In the genomic region with DNA sequence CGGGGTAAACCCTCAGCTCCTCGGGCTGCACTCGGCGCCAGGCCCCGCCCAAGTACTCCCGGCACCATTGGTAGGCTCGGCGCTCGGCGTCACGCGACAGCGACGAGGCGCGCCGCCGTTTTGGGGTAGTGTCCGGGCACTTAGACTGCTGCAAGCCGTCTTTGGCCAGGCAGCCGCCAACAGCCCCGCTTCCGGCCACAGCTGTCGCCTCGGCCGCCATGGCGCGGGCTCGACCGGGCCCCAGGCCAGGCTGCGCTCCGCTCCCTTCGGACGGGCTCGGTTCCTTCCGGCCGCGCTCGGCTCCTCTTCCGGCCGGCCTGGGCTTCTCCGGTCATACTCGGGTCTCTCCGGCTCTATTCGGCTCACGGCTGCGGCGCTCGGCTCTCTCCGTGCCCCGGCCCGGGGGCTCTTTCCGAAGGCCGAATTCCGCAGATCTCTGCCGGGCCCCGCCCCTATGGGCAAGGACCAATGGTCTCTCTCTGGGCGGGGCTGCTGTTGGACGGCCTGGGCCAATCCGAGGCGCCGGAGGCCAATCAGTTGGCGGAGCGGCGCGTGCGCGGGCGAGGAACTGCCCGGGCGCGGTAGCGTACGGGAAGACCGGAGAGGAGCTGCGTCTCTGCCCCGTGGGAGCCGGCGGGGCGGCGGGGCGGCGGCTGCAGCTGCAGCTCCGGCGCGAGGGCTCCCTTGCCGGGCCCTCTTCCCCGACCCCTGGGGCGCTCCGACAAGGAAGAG, we compare ENCODE assay signal across 8 cellular contexts. TPM values are rescaled to one million over a fixed set of nuclear protein-coding genes. Genes with fewer than 3 reads are reported as not detected.
DNase-seq lines count a peak whose midpoint lies in the region; ATAC-seq and TF ChIP-seq lines count a peak whose summit lies in the region.

A gene with protein sequence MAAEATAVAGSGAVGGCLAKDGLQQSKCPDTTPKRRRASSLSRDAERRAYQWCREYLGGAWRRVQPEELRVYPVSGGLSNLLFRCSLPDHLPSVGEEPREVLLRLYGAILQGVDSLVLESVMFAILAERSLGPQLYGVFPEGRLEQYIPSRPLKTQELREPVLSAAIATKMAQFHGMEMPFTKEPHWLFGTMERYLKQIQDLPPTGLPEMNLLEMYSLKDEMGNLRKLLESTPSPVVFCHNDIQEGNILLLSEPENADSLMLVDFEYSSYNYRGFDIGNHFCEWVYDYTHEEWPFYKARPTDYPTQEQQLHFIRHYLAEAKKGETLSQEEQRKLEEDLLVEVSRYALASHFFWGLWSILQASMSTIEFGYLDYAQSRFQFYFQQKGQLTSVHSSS (minus strand): TSS at position 288 of the 732 bp plus-strand sequence. CDS start 68 bp downstream, at position 220.

- H3K4me3 Mint-ChIP-seq in type B pancreatic cell = peak within 1 kb of the TSS; percentile 91

- no peaks in the 10 kb centered on the region for H3K27me3 ChIP-seq in heart left ventricle

- H3K9me3 ChIP-seq in heart left ventricle = no peaks in the 10 kb centered on the region

- peaks cover 0 to 26% (median 12%) of the 10 kb centered on the region in 9 donors for H3K36me3 ChIP-seq in heart left ventricle

- peak; percentile 91 to 99 for TF ChIP-seq POLR2A in heart left ventricle (IDR thresholded peaks at IDR 0.05)

- intact Hi-C loops in T-helper 1 cell treated with Interleukin-12 subunit alpha and Interleukin-12 subunit beta and Interleukin-4 antibody, amounts not matched to agents 30 ng/mL and 1 ng/mL, for 36 hours (cut with micrococcal nuclease) = loop anchor here (1.0 to 2.0 kb wide), 12 partner anchors 18 to 337 kb away; partner anchors contain the start of genes ARSA, MAPK8IP2, NCAPH2 and SBF1
- intact Hi-C loops in heart left ventricle (cut with DNase I) = loop anchor here in 1 of 10 donors (1.0 to 5.0 kb wide), 3 partner anchors 19 to 75 kb away; partner anchors contain the start of genes LMF2 and NCAPH2

- H3K27ac ChIP-seq in heart left ventricle = peak within 1 kb of the TSS; percentile 90 to 100 (median 99)

- H3K27ac Mint-ChIP-seq in type B pancreatic cell = peak within 1 kb of the TSS; percentile 93

- peaks cover 6% of the 10 kb centered on the region for H3K4me1 Mint-ChIP-seq in type B pancreatic cell (ENCODE audit: unreplicated experiment)

- no peaks in the 10 kb centered on the region for H3K9me3 Mint-ChIP-seq in type B pancreatic cell

- H3K4me3 ChIP-seq in heart left ventricle = peak within 1 kb of the TSS; percentile 56 to 95 (median 80)

- WGBS in heart left ventricle, 4 donors = 0% methylated on average over 4 to 90 of the region's 90 CpGs

- peaks cover 3 to 50% (median 32%) of the 10 kb centered on the region in 12 donors for H3K4me1 ChIP-seq in heart left ventricle

- peak; percentile 100 for DNase-seq in GM13976 (ENCODE audit: low spot score)
- DNase-seq in NCI-H146 treated with DMSO at 0.1 percent for 48 hours (lab: John Stamatoyannopoulos, UW; ENCODE audit: unreplicated experiment) = peak; percentile 93
- DNase-seq in amniotic epithelial cell (ENCODE audit: low read depth) = peak; percentile 94
- DNase-seq in heart left ventricle = peak; percentile 99 to 100 (median 99)
- peak; percentile 98 for DNase-seq in pons (ENCODE audit: low spot score)
- DNase-seq in type B pancreatic cell (ENCODE audit: extremely low spot score, unreplicated experiment) = peak; percentile 99

- in situ Hi-C loops in GM13976 (cut with MboI; ENCODE audit: low sequenced_read_pairs, unreplicated experiment) = no loop called here

- H3K27me3 Mint-ChIP-seq in type B pancreatic cell = no peaks in the 10 kb centered on the region

- TF ChIP-seq CTCF in GM13976 (IDR thresholded peaks at IDR 0.05; ENCODE audit: borderline replicate concordance, control extremely low read depth, extremely low read depth, insufficient read depth, missing control alignments) (peak; percentile 7), heart left ventricle (IDR thresholded peaks at IDR 0.05) (no peak), type B pancreatic cell (conservative IDR thresholded peaks at IDR 0.05) (no peak)

- H3K36me3 Mint-ChIP-seq in type B pancreatic cell = peaks cover 3% of the 10 kb centered on the region

- peak; percentile 91 for ATAC-seq in HG02870 (IDR thresholded peaks at IDR 0.05; ENCODE audit: unreplicated experiment)
- peak; percentile 94 to 97 (median 96) for ATAC-seq in heart left ventricle

RNA-seq across cellular contexts. Expression of the gene that starts here (rescaled TPM):
- 132 and 137 TPM in 2 replicates for total RNA-seq in T-helper 1 cell treated with Interleukin-12 subunit alpha and Interleukin-12 subunit beta and Interleukin-4 antibody, amounts not matched to agents 30 ng/mL and 1 ng/mL, for 36 hours
- total RNA-seq in heart left ventricle (10 to 100 TPM; 23.3 to 54.6 (median 35.6) TPM), type B pancreatic cell (ENCODE audit: low replicate concordance) (88.1 and 96.9 TPM in 2 replicates)
- 10 to 100 TPM; 16.7 to 77.1 TPM for polyA plus RNA-seq in heart left ventricle

Comparison
In these comparisons a context has a peak if more than half of its experiments do, and no peak if none do; other contexts are left out.
1. Peak in every context shown above with its lines: DNase-seq, ATAC-seq, H3K4me3 ChIP-seq and H3K27ac ChIP-seq.